1 cellular context compared by ENCODE assay signal in the genomic region with DNA sequence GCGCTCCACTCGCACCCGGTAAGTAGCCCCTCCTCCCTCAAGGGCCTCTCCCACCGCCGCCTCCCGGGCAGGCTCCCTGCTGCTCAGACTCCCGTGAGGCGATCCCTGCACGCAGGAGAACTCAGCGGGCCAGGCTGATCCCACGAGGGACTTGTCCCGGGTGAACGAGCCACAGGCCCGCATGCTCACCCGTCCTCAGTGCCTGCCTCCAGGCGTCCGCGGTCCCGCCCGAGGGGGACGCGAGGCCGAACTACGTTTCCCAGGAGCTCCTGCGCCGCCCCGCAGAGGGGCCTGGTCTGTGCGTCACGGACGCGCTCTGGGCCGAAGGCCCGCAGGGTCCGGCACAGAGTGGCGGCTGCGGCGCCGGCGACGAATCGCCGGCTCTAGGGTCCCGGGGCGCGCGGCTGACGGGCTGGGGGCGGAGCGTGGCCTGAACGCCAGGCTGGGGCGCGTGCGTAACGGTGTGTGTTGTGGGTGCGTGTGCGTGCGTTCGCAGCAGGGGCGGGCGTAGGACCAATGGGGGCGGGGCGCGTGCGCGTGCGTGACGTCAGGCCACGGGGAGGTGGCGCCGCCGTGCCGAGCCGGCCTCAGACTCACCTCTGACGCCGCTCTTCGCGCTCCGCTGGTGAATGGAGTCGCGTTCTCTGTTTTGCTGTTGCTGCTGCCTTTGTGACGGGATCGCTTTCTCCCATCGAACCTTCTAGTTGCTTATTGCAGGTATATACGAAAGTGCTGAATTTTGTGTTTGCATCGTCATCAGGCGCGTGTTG.
TF ChIP-seq lines count a peak whose summit lies in the region.

A gene (plus strand): TSS at position 590 of the 770 bp plus-strand sequence. CDS start 13,866 bp downstream, outside the sequence.
A gene (minus strand): TSS at position 237 of the 770 bp plus-strand sequence. CDS start 8,356 bp downstream, outside the sequence.

TF ChIP-seq in HEK293, 187 proteins besides CTCF, POLR2A, EP300 and RAD21 (continued from another document and continues in another):
- TF ChIP-seq, protein P1, sequence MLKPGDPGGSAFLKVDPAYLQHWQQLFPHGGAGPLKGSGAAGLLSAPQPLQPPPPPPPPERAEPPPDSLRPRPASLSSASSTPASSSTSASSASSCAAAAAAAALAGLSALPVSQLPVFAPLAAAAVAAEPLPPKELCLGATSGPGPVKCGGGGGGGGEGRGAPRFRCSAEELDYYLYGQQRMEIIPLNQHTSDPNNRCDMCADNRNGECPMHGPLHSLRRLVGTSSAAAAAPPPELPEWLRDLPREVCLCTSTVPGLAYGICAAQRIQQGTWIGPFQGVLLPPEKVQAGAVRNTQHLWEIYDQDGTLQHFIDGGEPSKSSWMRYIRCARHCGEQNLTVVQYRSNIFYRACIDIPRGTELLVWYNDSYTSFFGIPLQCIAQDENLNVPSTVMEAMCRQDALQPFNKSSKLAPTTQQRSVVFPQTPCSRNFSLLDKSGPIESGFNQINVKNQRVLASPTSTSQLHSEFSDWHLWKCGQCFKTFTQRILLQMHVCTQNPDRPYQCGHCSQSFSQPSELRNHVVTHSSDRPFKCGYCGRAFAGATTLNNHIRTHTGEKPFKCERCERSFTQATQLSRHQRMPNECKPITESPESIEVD (tag by site-specific recombination; IDR thresholded peaks at IDR 0.05), result no peak
- TF ChIP-seq GFI1B (tag by site-specific recombination; IDR thresholded peaks at IDR 0.05) (no peak), EGR2 (tag by site-specific recombination; IDR thresholded peaks at IDR 0.05; ENCODE audit: low read depth) (peak; percentile 84), KLF8 (tag by site-specific recombination; IDR thresholded peaks at IDR 0.05) (peak; percentile 80; the same call in 1 of the 2 replicates), ZNF830 (tag by site-specific recombination; IDR thresholded peaks at IDR 0.05; ENCODE audit: low read depth) (no peak), ZNF214 (tag by site-specific recombination; IDR thresholded peaks at IDR 0.05; ENCODE audit: borderline replicate concordance) (no peak), ZNF626 (tag by site-specific recombination; IDR thresholded peaks at IDR 0.05) (peak; percentile 66; the same call in 1 of the 2 replicates), ZNF157 (tag by site-specific recombination; IDR thresholded peaks at IDR 0.05) (no peak), ZNF423 (tag by site-specific recombination; IDR thresholded peaks at IDR 0.05) (peak; percentile 80; the same call in 1 of the 2 replicates), RBAK (tag by site-specific recombination; IDR thresholded peaks at IDR 0.05) (no peak), ZBTB1 (tag by site-specific recombination; IDR thresholded peaks at IDR 0.05) (peak; percentile 96; the same call in 1 of the 2 replicates), SP2 (tag by site-specific recombination; IDR thresholded peaks at IDR 0.05) (peak; percentile 83), ZNF133 (tag by site-specific recombination; IDR thresholded peaks at IDR 0.05) (no peak), ZNF610 (tag by site-specific recombination; IDR thresholded peaks at IDR 0.05; ENCODE audit: borderline replicate concordance) (peak; percentile 90), ZFP37 (tag by site-specific recombination; IDR thresholded peaks at IDR 0.05) (peak; percentile 59), ZNF624 (tag by site-specific recombination; IDR thresholded peaks at IDR 0.05) (no peak), ZNF24 (tag by site-specific recombination; IDR thresholded peaks at IDR 0.05) (no peak; the same call in 1 of the 2 replicates), ZNF596 (tag by site-specific recombination; IDR thresholded peaks at IDR 0.05) (no peak), FEZF1 (tag by site-specific recombination; IDR thresholded peaks at IDR 0.05) (no peak), ZNF138 (tag by site-specific recombination; IDR thresholded peaks at IDR 0.05; ENCODE audit: borderline replicate concordance) (no peak), SETDB1 (IDR thresholded peaks at IDR 0.05; ENCODE audit: insufficient read length, low read length) (peak; percentile 34), ZNF140 (tag by site-specific recombination; IDR thresholded peaks at IDR 0.05) (no peak), KLF10 (tag by site-specific recombination; IDR thresholded peaks at IDR 0.05) (peak; percentile 85), KLF7 (tag by site-specific recombination; IDR thresholded peaks at IDR 0.05; ENCODE audit: borderline replicate concordance) (0 out of 2 replicates have a peak, but pooled peaks have one; percentile 23), HOXD13 (CRISPR knock-in tag; IDR thresholded peaks at IDR 0.05; ENCODE audit: borderline replicate concordance) (no peak), ZNF2 (tag by site-specific recombination; IDR thresholded peaks at IDR 0.05) (peak; percentile 75), ZBTB8A (tag by site-specific recombination; IDR thresholded peaks at IDR 0.05) (peak; percentile 95), ZFP41 (tag by site-specific recombination; IDR thresholded peaks at IDR 0.05; ENCODE audit: borderline replicate concordance) (no peak), ZNF132 (tag by site-specific recombination; IDR thresholded peaks at IDR 0.05; ENCODE audit: borderline replicate concordance) (no peak), ZNF629 (tag by site-specific recombination; IDR thresholded peaks at IDR 0.05) (peak; percentile 99)
- TF ChIP-seq, protein P2, sequence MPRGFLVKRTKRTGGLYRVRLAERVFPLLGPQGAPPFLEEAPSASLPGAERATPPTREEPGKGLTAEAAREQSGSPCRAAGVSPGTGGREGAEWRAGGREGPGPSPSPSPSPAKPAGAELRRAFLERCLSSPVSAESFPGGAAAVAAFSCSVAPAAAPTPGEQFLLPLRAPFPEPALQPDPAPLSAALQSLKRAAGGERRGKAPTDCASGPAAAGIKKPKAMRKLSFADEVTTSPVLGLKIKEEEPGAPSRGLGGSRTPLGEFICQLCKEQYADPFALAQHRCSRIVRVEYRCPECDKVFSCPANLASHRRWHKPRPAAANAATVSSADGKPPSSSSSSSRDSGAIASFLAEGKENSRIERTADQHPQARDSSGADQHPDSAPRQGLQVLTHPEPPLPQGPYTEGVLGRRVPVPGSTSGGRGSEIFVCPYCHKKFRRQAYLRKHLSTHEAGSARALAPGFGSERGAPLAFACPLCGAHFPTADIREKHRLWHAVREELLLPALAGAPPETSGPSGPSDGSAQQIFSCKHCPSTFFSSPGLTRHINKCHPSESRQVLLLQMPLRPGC (tag by site-specific recombination; IDR thresholded peaks at IDR 0.05), result no peak; the same call in 1 of the 2 replicates
- TF ChIP-seq, protein P3, sequence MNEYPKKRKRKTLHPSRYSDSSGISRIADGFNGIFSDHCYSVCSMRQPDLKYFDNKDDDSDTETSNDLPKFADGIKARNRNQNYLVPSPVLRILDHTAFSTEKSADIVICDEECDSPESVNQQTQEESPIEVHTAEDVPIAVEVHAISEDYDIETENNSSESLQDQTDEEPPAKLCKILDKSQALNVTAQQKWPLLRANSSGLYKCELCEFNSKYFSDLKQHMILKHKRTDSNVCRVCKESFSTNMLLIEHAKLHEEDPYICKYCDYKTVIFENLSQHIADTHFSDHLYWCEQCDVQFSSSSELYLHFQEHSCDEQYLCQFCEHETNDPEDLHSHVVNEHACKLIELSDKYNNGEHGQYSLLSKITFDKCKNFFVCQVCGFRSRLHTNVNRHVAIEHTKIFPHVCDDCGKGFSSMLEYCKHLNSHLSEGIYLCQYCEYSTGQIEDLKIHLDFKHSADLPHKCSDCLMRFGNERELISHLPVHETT (tag by site-specific recombination; IDR thresholded peaks at IDR 0.05), result no peak; the same call in 1 of the 2 replicates
- TF ChIP-seq, protein P4, sequence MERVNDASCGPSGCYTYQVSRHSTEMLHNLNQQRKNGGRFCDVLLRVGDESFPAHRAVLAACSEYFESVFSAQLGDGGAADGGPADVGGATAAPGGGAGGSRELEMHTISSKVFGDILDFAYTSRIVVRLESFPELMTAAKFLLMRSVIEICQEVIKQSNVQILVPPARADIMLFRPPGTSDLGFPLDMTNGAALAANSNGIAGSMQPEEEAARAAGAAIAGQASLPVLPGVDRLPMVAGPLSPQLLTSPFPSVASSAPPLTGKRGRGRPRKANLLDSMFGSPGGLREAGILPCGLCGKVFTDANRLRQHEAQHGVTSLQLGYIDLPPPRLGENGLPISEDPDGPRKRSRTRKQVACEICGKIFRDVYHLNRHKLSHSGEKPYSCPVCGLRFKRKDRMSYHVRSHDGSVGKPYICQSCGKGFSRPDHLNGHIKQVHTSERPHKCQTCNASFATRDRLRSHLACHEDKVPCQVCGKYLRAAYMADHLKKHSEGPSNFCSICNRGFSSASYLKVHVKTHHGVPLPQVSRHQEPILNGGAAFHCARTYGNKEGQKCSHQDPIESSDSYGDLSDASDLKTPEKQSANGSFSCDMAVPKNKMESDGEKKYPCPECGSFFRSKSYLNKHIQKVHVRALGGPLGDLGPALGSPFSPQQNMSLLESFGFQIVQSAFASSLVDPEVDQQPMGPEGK (tag by site-specific recombination; IDR thresholded peaks at IDR 0.05), result peak; percentile 84
- TF ChIP-seq, protein P5, sequence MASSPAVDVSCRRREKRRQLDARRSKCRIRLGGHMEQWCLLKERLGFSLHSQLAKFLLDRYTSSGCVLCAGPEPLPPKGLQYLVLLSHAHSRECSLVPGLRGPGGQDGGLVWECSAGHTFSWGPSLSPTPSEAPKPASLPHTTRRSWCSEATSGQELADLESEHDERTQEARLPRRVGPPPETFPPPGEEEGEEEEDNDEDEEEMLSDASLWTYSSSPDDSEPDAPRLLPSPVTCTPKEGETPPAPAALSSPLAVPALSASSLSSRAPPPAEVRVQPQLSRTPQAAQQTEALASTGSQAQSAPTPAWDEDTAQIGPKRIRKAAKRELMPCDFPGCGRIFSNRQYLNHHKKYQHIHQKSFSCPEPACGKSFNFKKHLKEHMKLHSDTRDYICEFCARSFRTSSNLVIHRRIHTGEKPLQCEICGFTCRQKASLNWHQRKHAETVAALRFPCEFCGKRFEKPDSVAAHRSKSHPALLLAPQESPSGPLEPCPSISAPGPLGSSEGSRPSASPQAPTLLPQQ (tag by site-specific recombination; IDR thresholded peaks at IDR 0.05), result peak; percentile 75
- TF ChIP-seq, protein P6, sequence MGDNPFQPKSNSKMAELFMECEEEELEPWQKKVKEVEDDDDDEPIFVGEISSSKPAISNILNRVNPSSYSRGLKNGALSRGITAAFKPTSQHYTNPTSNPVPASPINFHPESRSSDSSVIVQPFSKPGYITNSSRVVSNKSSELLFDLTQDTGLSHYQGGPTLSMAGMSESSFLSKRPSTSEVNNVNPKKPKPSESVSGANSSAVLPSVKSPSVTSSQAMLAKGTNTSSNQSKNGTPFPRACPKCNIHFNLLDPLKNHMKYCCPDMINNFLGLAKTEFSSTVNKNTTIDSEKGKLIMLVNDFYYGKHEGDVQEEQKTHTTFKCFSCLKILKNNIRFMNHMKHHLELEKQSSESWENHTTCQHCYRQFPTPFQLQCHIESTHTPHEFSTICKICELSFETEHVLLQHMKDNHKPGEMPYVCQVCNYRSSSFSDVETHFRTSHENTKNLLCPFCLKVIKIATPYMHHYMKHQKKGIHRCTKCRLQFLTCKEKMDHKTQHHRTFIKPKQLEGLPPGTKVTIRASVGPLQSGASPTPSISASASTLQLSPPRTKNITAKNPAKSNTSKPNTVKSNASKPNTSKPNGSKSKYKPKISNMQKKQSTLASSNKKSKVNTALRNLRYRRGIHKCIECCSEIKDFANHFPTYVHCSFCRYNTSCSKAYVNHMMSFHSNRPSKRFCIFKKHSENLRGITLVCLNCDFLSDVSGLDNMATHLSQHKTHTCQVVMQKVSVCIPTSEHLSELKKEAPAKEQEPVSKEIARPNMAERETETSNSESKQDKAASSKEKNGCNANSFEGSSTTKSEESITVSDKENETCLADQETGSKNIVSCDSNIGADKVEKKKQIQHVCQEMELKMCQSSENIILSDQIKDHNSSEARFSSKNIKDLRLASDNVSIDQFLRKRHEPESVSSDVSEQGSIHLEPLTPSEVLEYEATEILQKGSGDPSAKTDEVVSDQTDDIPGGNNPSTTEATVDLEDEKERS (tag by site-specific recombination; IDR thresholded peaks at IDR 0.05), result peak; percentile 92
- TF ChIP-seq, protein P7, sequence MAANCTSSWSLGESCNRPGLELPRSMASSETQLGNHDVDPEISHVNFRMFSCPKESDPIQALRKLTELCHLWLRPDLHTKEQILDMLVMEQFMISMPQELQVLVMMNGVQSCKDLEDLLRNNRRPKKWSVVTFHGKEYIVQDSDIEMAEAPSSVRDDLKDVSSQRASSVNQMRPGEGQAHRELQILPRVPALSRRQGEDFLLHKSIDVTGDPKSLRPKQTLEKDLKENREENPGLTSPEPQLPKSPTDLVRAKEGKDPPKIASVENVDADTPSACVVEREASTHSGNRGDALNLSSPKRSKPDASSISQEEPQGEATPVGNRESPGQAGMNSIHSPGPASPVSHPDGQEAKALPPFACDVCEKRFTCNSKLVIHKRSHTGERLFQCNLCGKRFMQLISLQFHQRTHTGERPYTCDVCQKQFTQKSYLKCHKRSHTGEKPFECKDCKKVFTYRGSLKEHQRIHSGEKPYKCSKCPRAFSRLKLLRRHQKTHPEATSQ (tag by site-specific recombination; IDR thresholded peaks at IDR 0.05), result 0 out of 2 replicates have a peak, but pooled peaks have one; percentile 28
- TF ChIP-seq, protein P8, sequence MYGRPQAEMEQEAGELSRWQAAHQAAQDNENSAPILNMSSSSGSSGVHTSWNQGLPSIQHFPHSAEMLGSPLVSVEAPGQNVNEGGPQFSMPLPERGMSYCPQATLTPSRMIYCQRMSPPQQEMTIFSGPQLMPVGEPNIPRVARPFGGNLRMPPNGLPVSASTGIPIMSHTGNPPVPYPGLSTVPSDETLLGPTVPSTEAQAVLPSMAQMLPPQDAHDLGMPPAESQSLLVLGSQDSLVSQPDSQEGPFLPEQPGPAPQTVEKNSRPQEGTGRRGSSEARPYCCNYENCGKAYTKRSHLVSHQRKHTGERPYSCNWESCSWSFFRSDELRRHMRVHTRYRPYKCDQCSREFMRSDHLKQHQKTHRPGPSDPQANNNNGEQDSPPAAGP (tag by site-specific recombination; IDR thresholded peaks at IDR 0.05), result peak; percentile 45; the same call in 1 of the 2 replicates
- TF ChIP-seq, protein P9, sequence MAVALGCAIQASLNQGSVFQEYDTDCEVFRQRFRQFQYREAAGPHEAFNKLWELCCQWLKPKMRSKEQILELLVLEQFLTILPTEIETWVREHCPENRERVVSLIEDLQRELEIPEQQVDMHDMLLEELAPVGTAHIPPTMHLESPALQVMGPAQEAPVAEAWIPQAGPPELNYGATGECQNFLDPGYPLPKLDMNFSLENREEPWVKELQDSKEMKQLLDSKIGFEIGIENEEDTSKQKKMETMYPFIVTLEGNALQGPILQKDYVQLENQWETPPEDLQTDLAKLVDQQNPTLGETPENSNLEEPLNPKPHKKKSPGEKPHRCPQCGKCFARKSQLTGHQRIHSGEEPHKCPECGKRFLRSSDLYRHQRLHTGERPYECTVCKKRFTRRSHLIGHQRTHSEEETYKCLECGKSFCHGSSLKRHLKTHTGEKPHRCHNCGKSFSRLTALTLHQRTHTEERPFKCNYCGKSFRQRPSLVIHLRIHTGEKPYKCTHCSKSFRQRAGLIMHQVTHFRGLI (tag by site-specific recombination; IDR thresholded peaks at IDR 0.05), result no peak; the same call in 1 of the 2 replicates
- TF ChIP-seq, protein P10, sequence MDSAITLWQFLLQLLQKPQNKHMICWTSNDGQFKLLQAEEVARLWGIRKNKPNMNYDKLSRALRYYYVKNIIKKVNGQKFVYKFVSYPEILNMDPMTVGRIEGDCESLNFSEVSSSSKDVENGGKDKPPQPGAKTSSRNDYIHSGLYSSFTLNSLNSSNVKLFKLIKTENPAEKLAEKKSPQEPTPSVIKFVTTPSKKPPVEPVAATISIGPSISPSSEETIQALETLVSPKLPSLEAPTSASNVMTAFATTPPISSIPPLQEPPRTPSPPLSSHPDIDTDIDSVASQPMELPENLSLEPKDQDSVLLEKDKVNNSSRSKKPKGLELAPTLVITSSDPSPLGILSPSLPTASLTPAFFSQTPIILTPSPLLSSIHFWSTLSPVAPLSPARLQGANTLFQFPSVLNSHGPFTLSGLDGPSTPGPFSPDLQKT (IDR thresholded peaks at IDR 0.05; ENCODE audit: borderline replicate concordance, low read depth, low read length), result no peak
